13 cellular contexts compared by ENCODE assay signal in genomic region chr9:41188439-41188838, GRCh38. TPM values are rescaled to one million over a fixed set of nuclear protein-coding genes. Genes with fewer than 3 reads are reported as not detected.
"Had no signal": no experiment of that assay in that cellular context is flagged by ENCODE, and none has a peak within 500 bp of the region (broad histone marks: within the 10 kb centered on the region; RNA-seq: fewer than 3 reads in every experiment).

No MANE protein-coding gene starts in this region.

RNA-seq across cellular contexts. Expression of gene FOXD4L6, which starts 60.0 kb away (rescaled TPM):
- total RNA-seq: activated B cell treated with CpG ODN at 0.5 μM for 24 hours; activated CD4-positive, alpha-beta memory T cell treated with anti-CD3 and anti-CD28 coated beads for 36 hours; activated CD4-positive, alpha-beta memory T cell treated with anti-CD3 and anti-CD28 coated beads, Interleukin-2, amount 10 ng/mL, durations not matched to agents 7 days and 5 days; activated CD4-positive, alpha-beta T cell treated with anti-CD3 and anti-CD28 coated beads for 36 hours; activated CD4-positive, alpha-beta T cell treated with anti-CD3 and anti-CD28 coated beads, Interleukin-2, amount 10 ng/mL, durations not matched to agents 24 days and 14 days; activated CD4-positive, alpha-beta T cell treated with anti-CD3 and anti-CD28 coated beads, Interleukin-2, amount 10 ng/mL, durations not matched to agents 7 days and 5 days; activated CD8-positive, alpha-beta memory T cell treated with anti-CD3 and anti-CD28 coated beads for 36 hours; activated CD8-positive, alpha-beta memory T cell treated with anti-CD3 and anti-CD28 coated beads, Interleukin-2, amount 10 ng/mL, durations not matched to agents 7 days and 5 days; activated CD8-positive, alpha-beta T cell treated with anti-CD3 and anti-CD28 coated beads, Interleukin-2, amount 10 ng/mL, durations not matched to agents 7 days and 5 days; T-helper 1 cell treated with Interleukin-12 subunit alpha and Interleukin-12 subunit beta and Interleukin-4 antibody, amounts not matched to agents 30 ng/mL and 1 ng/mL, for 36 hours; T-helper 17 cell; T-helper 2 cell treated with Interferon-gamma antibody and Interleukin-4, amounts not matched to agents 100 ng/mL and 5 ng/mL, for 36 hours; WTC11 had no signal
